ENCODE assay signal across 8 cellular contexts in genomic region chr15:64740361-64741170, GRCh38. TPM values are rescaled to one million over a fixed set of nuclear protein-coding genes. Genes with fewer than 3 reads are reported as not detected.
DNase-seq lines count a peak whose midpoint lies in the region; ATAC-seq, FAIRE-seq and TF ChIP-seq lines count a peak whose summit lies in the region.

No MANE protein-coding gene starts in this region.

- no peaks in the 10 kb centered on the region for H4K20me1 ChIP-seq in astrocyte (ENCODE audit: insufficient read depth, low read length)

- no TSS peak for BruUV-seq in A673 (replicated peaks; lab: Mats Ljungman, UMichigan)

- H3K4me1 ChIP-seq in A673 (ENCODE audit: insufficient read depth, low read length, poor library complexity, severe bottlenecking) (no peaks in the 10 kb centered on the region), astrocyte (ENCODE audit: insufficient read depth, low read length) (no peaks in the 10 kb centered on the region)

- no peak overlapping the region for H3K9ac ChIP-seq in astrocyte (ENCODE audit: low read length)

- POLR2A ChIA-PET in A673 (lab: Charles Lee; ENCODE audit: low non-redundant PET): no interaction called here

- H3K9me3 Mint-ChIP-seq in HFFc6 (no peaks in the 10 kb centered on the region), astrocyte (ENCODE audit: unreplicated experiment) (no peaks in the 10 kb centered on the region)

- H3K27me3 ChIP-seq in A673 (replicated peaks; ENCODE audit: insufficient read depth, low read depth, low read length, poor library complexity) (no peaks in the 10 kb centered on the region), astrocyte (ENCODE audit: insufficient read depth, low read length) (no peaks in the 10 kb centered on the region)

- ATAC-seq in left lobe of liver: peak; percentile 50
- ATAC-seq in GM21515 (IDR thresholded peaks at IDR 0.05; ENCODE audit: unreplicated experiment): no peak
- ATAC-seq in HG02759 (IDR thresholded peaks at IDR 0.05; ENCODE audit: unreplicated experiment): no peak

- H3K4me2 ChIP-seq in astrocyte (ENCODE audit: low read length): no peak overlapping the region

- H3K36me3 ChIP-seq in A673 (ENCODE audit: insufficient read depth, low read length, poor library complexity, severe bottlenecking): no peaks in the 10 kb centered on the region
- H3K36me3 ChIP-seq in astrocyte (ENCODE audit: insufficient read depth, low read length): no peaks in the 10 kb centered on the region

- H3K9me3 ChIP-seq in A673 (ENCODE audit: low read depth, low read length, poor library complexity, severe bottlenecking) (no peaks in the 10 kb centered on the region), astrocyte (ENCODE audit: insufficient read depth, low read depth, low read length) (no peaks in the 10 kb centered on the region)

- H3K27ac Mint-ChIP-seq in HFFc6 (no peak overlapping the region; the same call in 1 of the 2 replicates), astrocyte (ENCODE audit: unreplicated experiment) (no peak overlapping the region)

- CTCF ChIA-PET in A673 (lab: Charles Lee): interaction anchor here (0.6 to 1.2 kb wide), 2 partner anchors 13 to 217 kb away, joined by 4 to 5 read pairs; no protein-coding TSS in a partner anchor

- H2AFZ ChIP-seq in astrocyte (ENCODE audit: low read depth, low read length): no peak overlapping the region

- TF ChIP-seq CTCF in A673 (conservative IDR thresholded peaks at IDR 0.05; ENCODE audit: low read depth, low read length) (peak; percentile 46), HFFc6 (IDR thresholded peaks at IDR 0.05) (peak; percentile 68), astrocyte (IDR thresholded peaks at IDR 0.05; ENCODE audit: insufficient read depth, low read depth, low read length) (peak; percentile 5)

- peak; percentile 56 for DNase-seq in A673 (ENCODE audit: low spot score)
- DNase-seq in HFFc6: peak; percentile 73
- DNase-seq in astrocyte (ENCODE audit: low read depth): peak; percentile 39
- no peak for DNase-seq in left lobe of liver (ENCODE audit: low spot score)
- DNase-seq in NCI-H2196 treated with DMSO at 0.1 percent for 48 hours (lab: John Stamatoyannopoulos, UW; ENCODE audit: unreplicated experiment): no peak
- no peak for DNase-seq in stimulated activated naive CD4-positive, alpha-beta T cell (lab: John Stamatoyannopoulos, UW)

- no peak overlapping the region for H3K27ac ChIP-seq in A673 (ENCODE audit: low read depth, low read length, poor library complexity, severe bottlenecking)
- no peak overlapping the region for H3K27ac ChIP-seq in astrocyte (ENCODE audit: low read depth, low read length)

- H3K4me3 Mint-ChIP-seq in HFFc6 (peak overlapping the region; percentile 63; the same call in 1 of the 2 replicates), astrocyte (ENCODE audit: unreplicated experiment) (no peak overlapping the region)

- peaks cover 9% of the 10 kb centered on the region for H3K4me1 Mint-ChIP-seq in HFFc6 (ENCODE audit: low read depth)
- peaks cover 6% of the 10 kb centered on the region for H3K4me1 Mint-ChIP-seq in astrocyte (ENCODE audit: low read depth, unreplicated experiment)

- H3K79me2 ChIP-seq in astrocyte (ENCODE audit: insufficient read depth, low read length): no peaks in the 10 kb centered on the region

- H3K27me3 Mint-ChIP-seq in HFFc6 (ENCODE audit: insufficient read depth): peaks cover 8% of the 10 kb centered on the region
- peaks cover 2% of the 10 kb centered on the region for H3K27me3 Mint-ChIP-seq in astrocyte (ENCODE audit: low read depth, unreplicated experiment)

- intact Hi-C loops in A673 (cut with micrococcal nuclease; ENCODE audit: unreplicated experiment): no loop called here

- H3K36me3 Mint-ChIP-seq in HFFc6 (ENCODE audit: low read depth) (no peaks in the 10 kb centered on the region), astrocyte (ENCODE audit: low read depth, unreplicated experiment) (peaks cover 4% of the 10 kb centered on the region)

- no peak for FAIRE-seq in astrocyte (lab: Jason Lieb, UNC)

- H3K4me3 ChIP-seq in A673 (ENCODE audit: low read depth, low read length, poor library complexity, severe bottlenecking) (no peak overlapping the region), astrocyte (ENCODE audit: insufficient read depth, low read depth, low read length) (no peak overlapping the region)

RNA-seq across cellular contexts. Expression of gene RBPMS2, which starts 34.8 kb away (rescaled TPM):
- 2.9 and 4.9 TPM in 2 replicates for total RNA-seq in A673 (2021)
- total RNA-seq in HFFc6 (2021; fragmentation: NEBNext Ultra II Directional; extraction: Animal tissue kit (Norgen Biotek cat#: 25700)): under 1 TPM in 1 of 6 experiments, not detected in 5; 0.14 TPM
- 10.6 and 10.8 TPM in 2 replicates for total RNA-seq in astrocyte
- total RNA-seq in left lobe of liver: 7.5 TPM

Comparison
In these comparisons a context has a peak if more than half of its experiments do, and no peak if none do; other contexts are left out.
1. DNase-seq: peak in A673 (single experiment), HFFc6 (single experiment) and astrocyte (single experiment); none in left lobe of liver (single experiment), NCI-H2196 treated with DMSO at 0.1 percent for 48 hours (single experiment) and stimulated activated naive CD4-positive, alpha-beta T cell (0 of 6).
2. CTCF ChIP-seq: peak in every context shown above with its lines; median percentile 68 in HFFc6; 46 in A673; 5 in astrocyte.